ENCODE assay signal across 9 cellular contexts in genomic region chr17:2975469-2975958, GRCh38.
DNase-seq lines count a peak whose midpoint lies in the region; ATAC-seq and TF ChIP-seq lines count a peak whose summit lies in the region.
"Had no signal": no experiment of that assay in that cellular context is flagged by ENCODE, and none has a peak within 500 bp of the region (broad histone marks: within the 10 kb centered on the region; RNA-seq: fewer than 3 reads in every experiment).

No MANE protein-coding gene starts in this region.

- H3K9ac ChIP-seq in HCT116 (ENCODE audit: low read length) = peak overlapping the region; percentile 95

- H3K4me2 ChIP-seq in HCT116 (ENCODE audit: low read length) = peak overlapping the region; percentile 90

- no peak for TF ChIP-seq EP300 in sigmoid colon (IDR thresholded peaks at IDR 0.05)

- no peaks in the 10 kb centered on the region for H4K20me1 ChIP-seq in HCT116 (ENCODE audit: insufficient read depth)

- H3K9me3 ChIP-seq in HCT116 (ENCODE audit: control insufficient read depth in 1 of 2, insufficient read depth in 1 of 2, low read depth in 1 of 2, low read length in 2 of 2) (no peaks in the 10 kb centered on the region), sigmoid colon (no peaks in the 10 kb centered on the region)

- H3K4me1 ChIP-seq in HCT116 (ENCODE audit: control insufficient read depth in 1 of 2, insufficient read depth in 2 of 2, low read length in 2 of 2) = peaks cover 4 to 15% of the 10 kb centered on the region in 2 experiments
- peaks cover 0 to 4% (median 1%) of the 10 kb centered on the region in 4 donors for H3K4me1 ChIP-seq in sigmoid colon

- RAD21 ChIA-PET in HCT116 (lab: Charles Lee; ENCODE audit: low non-redundant PET in 1 of 2, low total read pairs in 2 of 2, uncharacterized antibody in 2 of 2, unreplicated experiment in 2 of 2) = interaction anchor here in 1 of 2 experiments (1.0 kb wide), 1 partner anchor 28 kb away, joined by 3 read pairs; no protein-coding TSS in a partner anchor

- peak; percentile 37; the same call in 1 of the 2 replicates for TF ChIP-seq RAD21 in HCT116 (IDR thresholded peaks at IDR 0.05; ENCODE audit: low read depth)

- CTCF ChIA-PET in HCT116 (lab: Charles Lee) = interaction anchor here (1.0 kb wide), 1 partner anchor 38 kb away, joined by 3 read pairs; no protein-coding TSS in a partner anchor

- peak; percentile 92 for TF ChIP-seq POLR2A in HCT116 (IDR thresholded peaks at IDR 0.05; ENCODE audit: borderline replicate concordance, extremely low read depth, insufficient read depth, insufficient read length)
- TF ChIP-seq POLR2A in sigmoid colon (IDR thresholded peaks at IDR 0.05) = no peak

- H3K36me3 ChIP-seq in HCT116 (ENCODE audit: control insufficient read depth in 1 of 2, insufficient read depth in 2 of 2, low read length in 2 of 2) (peaks cover 0 to 3% of the 10 kb centered on the region in 2 experiments; a peak in 1 of 4 replicates), sigmoid colon (no peaks in the 10 kb centered on the region)

- WGBS in sigmoid colon, 2 donors = 41 to 66% methylated on average over 8 of the region's 8 CpGs

- POLR2A ChIA-PET in HCT116 (lab: Charles Lee) = interaction anchor here (1.0 kb wide), 1 partner anchor 10 kb away, joined by 3 read pairs; no protein-coding TSS in a partner anchor

- H2AFZ ChIP-seq in HCT116 (ENCODE audit: low read depth, low read length, poor library complexity, severe bottlenecking) = peak overlapping the region; percentile 100

- no peaks in the 10 kb centered on the region for H3K27me3 ChIP-seq in HCT116 (ENCODE audit: insufficient read depth, low read length)
- H3K27me3 ChIP-seq in sigmoid colon = no peaks in the 10 kb centered on the region

- BruUV-seq in HCT116 (replicated peaks; lab: Mats Ljungman, UMichigan) = no TSS peak

- DNase-seq in HCT116 (ENCODE audit: low read depth, low spot score) = peak; percentile 90
- DNase-seq in RKO (ENCODE audit: low spot score) = peak; percentile 91
- peak; percentile 83 for DNase-seq in fibroblast of the aortic adventitia (ENCODE audit: low read depth)
- peak; percentile 78 for DNase-seq in sigmoid colon
- DNase-seq in epidermal melanocyte (ENCODE audit: insufficient read length, low spot score) = no peak
- DNase-seq in stimulated activated CD4-positive, alpha-beta T cell treated with anti-CD3 and anti-CD28 coated beads, Interleukin-12 subunit alpha, Interleukin-12 subunit beta, amount 100 ng/mL, for 4 hours = no peak
- DNase-seq in GM03348 (ENCODE audit: low spot score) = no peak

- H3K9me2 ChIP-seq in HCT116 (ENCODE audit: insufficient read depth) = no peaks in the 10 kb centered on the region

- peak overlapping the region; percentile 70 for H3K27ac ChIP-seq in HCT116 (ENCODE audit: low read depth, low read length)
- peak overlapping the region; percentile 51 to 73 (median 70) for H3K27ac ChIP-seq in sigmoid colon
- H3K27ac ChIP-seq: HL-60 had no signal

- peaks cover 16% of the 10 kb centered on the region for H3K79me2 ChIP-seq in HCT116 (ENCODE audit: insufficient read depth, low read length)

- peak; percentile 96 for ATAC-seq in HCT116
- no peak for ATAC-seq in GM21723 (IDR thresholded peaks at IDR 0.05; ENCODE audit: unreplicated experiment)

- TF ChIP-seq CTCF in HCT116 (IDR thresholded peaks at IDR 0.05 in 2 of 3, conservative IDR thresholded peaks at IDR 0.05 in 1 of 3; ENCODE audit: borderline replicate concordance in 1 of 3, insufficient read depth in 1 of 3, low read depth in 2 of 3, low read length in 2 of 3) (no peak), fibroblast of the aortic adventitia (IDR thresholded peaks at IDR 0.05; ENCODE audit: insufficient read depth, low read length) (no peak), sigmoid colon (IDR thresholded peaks at IDR 0.05) (no peak)

- intact Hi-C loops in HCT116 (cut with micrococcal nuclease) (loop anchor here (5.0 kb wide), 1 partner anchor 83 kb away; no protein-coding TSS in a partner anchor), sigmoid colon (cut with DNase I) (loop anchor here (2.0 kb wide), 1 partner anchor 123 kb away; no protein-coding TSS in a partner anchor)

- H3K4me3 ChIP-seq in HCT116 (replicated peaks in 1 of 2; ENCODE audit: low read depth in 1 of 2, low read length in 2 of 2) (peak overlapping the region; percentile 55 to 96), fibroblast of the aortic adventitia (ENCODE audit: low read depth, low read length) (peak overlapping the region; percentile 76), sigmoid colon (peak overlapping the region; percentile 42 to 55 (median 48))

TF ChIP-seq in HCT116, 20 proteins besides CTCF, POLR2A, EP300 and RAD21:
- peak; percentile 87 for TF ChIP-seq SP1 (IDR thresholded peaks at IDR 0.05; ENCODE audit: low read depth)
- peak; percentile 62 for TF ChIP-seq TCF7L2 (IDR thresholded peaks at IDR 0.05; ENCODE audit: borderline replicate concordance, extremely low read depth, insufficient read depth, insufficient read length)
- TF ChIP-seq ZNF274 (IDR thresholded peaks at IDR 0.05; ENCODE audit: low read depth, low read length) = no peak
- TF ChIP-seq ZBTB33 (IDR thresholded peaks at IDR 0.05; ENCODE audit: extremely low read depth, insufficient replicate concordance, low read length) = no peak
- peak; percentile 89 for TF ChIP-seq SIN3A (IDR thresholded peaks at IDR 0.05; ENCODE audit: low read depth)
- peak; percentile 53; the same call in 1 of the 2 replicates for TF ChIP-seq SRF (IDR thresholded peaks at IDR 0.05; ENCODE audit: low read depth)
- no peak for TF ChIP-seq JUND (IDR thresholded peaks at IDR 0.05)
- TF ChIP-seq EZH2 (IDR thresholded peaks at IDR 0.05) = no peak
- no peak; the same call in 1 of the 2 replicates for TF ChIP-seq ELF1 (IDR thresholded peaks at IDR 0.05; ENCODE audit: borderline replicate concordance, low read depth)
- TF ChIP-seq FOSL1 (IDR thresholded peaks at IDR 0.05; ENCODE audit: low read depth) = no peak; the same call in 1 of the 2 replicates
- TF ChIP-seq CEBPB (IDR thresholded peaks at IDR 0.05; ENCODE audit: low read depth) = 0 out of 2 replicates have a peak, but pooled peaks have one; percentile 23
- peak; percentile 28; the same call in 1 of the 2 replicates for TF ChIP-seq EGR1 (IDR thresholded peaks at IDR 0.05; ENCODE audit: low read depth)
- peak; percentile 67 for TF ChIP-seq YY1 (IDR thresholded peaks at IDR 0.05; ENCODE audit: extremely low read depth, insufficient replicate concordance, low read depth, low read length)
- no peak for TF ChIP-seq REST (IDR thresholded peaks at IDR 0.05; ENCODE audit: low read depth)
- TF ChIP-seq ATF3 (IDR thresholded peaks at IDR 0.05) = no peak
- peak; percentile 90 for TF ChIP-seq POLR2AphosphoS5 (IDR thresholded peaks at IDR 0.05; ENCODE audit: low read depth, low read length)
- no peak for TF ChIP-seq ZFX (IDR thresholded peaks at IDR 0.05)
- peak; percentile 98 for TF ChIP-seq MAX (IDR thresholded peaks at IDR 0.05)
- TF ChIP-seq EZH2phosphoT487 (IDR thresholded peaks at IDR 0.05; ENCODE audit: borderline replicate concordance) = no peak
- peak; percentile 98 for TF ChIP-seq CBX3 (IDR thresholded peaks at IDR 0.05; ENCODE audit: low read depth)
TF ChIP-seq in HCT116: peak in this region for 10.

Comparison
In these comparisons a context has a peak if more than half of its experiments do, and no peak if none do; other contexts are left out.
1. DNase-seq: peak in HCT116 (single experiment), RKO (single experiment), fibroblast of the aortic adventitia (single experiment) and sigmoid colon (single experiment); none in epidermal melanocyte (single experiment), stimulated activated CD4-positive, alpha-beta T cell treated with anti-CD3 and anti-CD28 coated beads, Interleukin-12 subunit alpha, Interleukin-12 subunit beta, amount 100 ng/mL, for 4 hours (single experiment) and GM03348 (single experiment).
2. Peak in every context shown above with its lines, with median percentiles within 50 percentile points of each other: H3K4me3 ChIP-seq.